Comparison of ENCODE assay signal across 1 cellular context in genomic region chr5:6950872-6951271, GRCh38.
TF ChIP-seq lines count a peak whose summit lies in the region.

No MANE protein-coding gene starts in this region.

TF ChIP-seq in H1, 55 proteins besides CTCF, POLR2A, EP300 and RAD21 (continued from another document):
- no peak for TF ChIP-seq ZNF274 (IDR thresholded peaks at IDR 0.05; ENCODE audit: borderline replicate concordance, extremely low read depth, low read length)
- no peak for TF ChIP-seq MAFK (IDR thresholded peaks at IDR 0.05; ENCODE audit: low read depth, low read length)
- TF ChIP-seq SP1 (IDR thresholded peaks at IDR 0.05; ENCODE audit: low read depth, low read length): no peak
- no peak for TF ChIP-seq EGR1 (IDR thresholded peaks at IDR 0.05; ENCODE audit: borderline replicate concordance, low read depth, low read length)
- TF ChIP-seq TEAD4 (IDR thresholded peaks at IDR 0.05; ENCODE audit: low read depth, low read length): no peak
- TF ChIP-seq RFX5 (IDR thresholded peaks at IDR 0.05; ENCODE audit: borderline replicate concordance, low read depth, low read length): no peak
- no peak for TF ChIP-seq SIX5 (IDR thresholded peaks at IDR 0.05; ENCODE audit: low read depth, low read length)
- no peak for TF ChIP-seq TAF1 (IDR thresholded peaks at IDR 0.05; ENCODE audit: low read depth, low read length)
- no peak for TF ChIP-seq CEBPB (IDR thresholded peaks at IDR 0.05; ENCODE audit: low read depth, low read length)
- TF ChIP-seq CTBP2 (IDR thresholded peaks at IDR 0.05; ENCODE audit: borderline replicate concordance, insufficient read depth, insufficient read length, low read length): no peak
- no peak for TF ChIP-seq FOSL1 (IDR thresholded peaks at IDR 0.05; ENCODE audit: insufficient read depth, low read depth, low read length)
- no peak for TF ChIP-seq SRF (IDR thresholded peaks at IDR 0.05; ENCODE audit: low read depth, low read length)
- no peak for TF ChIP-seq KDM5A (IDR thresholded peaks at IDR 0.05; ENCODE audit: low read length)
- no peak for TF ChIP-seq E2F6 (IDR thresholded peaks at IDR 0.05)
- TF ChIP-seq BACH1 (IDR thresholded peaks at IDR 0.05; ENCODE audit: low read length): no peak
- TF ChIP-seq HDAC6 (IDR thresholded peaks at IDR 0.05; ENCODE audit: low read depth, low read length): no peak
